In the genomic region with DNA sequence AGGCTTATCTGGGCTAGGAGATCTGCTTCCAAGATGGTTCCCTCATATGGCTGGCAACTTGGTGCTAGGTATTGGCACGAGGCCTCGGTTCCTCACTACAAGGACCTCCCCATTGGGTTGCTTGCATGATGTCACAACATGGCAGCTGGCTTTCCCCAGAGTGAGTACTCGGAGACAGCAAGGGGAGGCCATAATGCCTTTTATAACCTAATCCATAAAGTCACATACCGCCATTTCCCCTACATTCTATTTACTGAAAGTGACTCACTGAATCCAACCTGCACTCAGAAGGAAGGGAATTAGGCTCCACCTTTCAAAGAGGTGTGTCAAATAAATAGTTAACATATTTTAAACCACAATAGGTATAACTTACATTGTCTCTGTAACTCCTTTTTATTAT, we compare ENCODE assay signal across 1 cellular context.
TF ChIP-seq lines count a peak whose summit lies in the region.

No MANE protein-coding gene starts in this region.

TF ChIP-seq in IMR-90, 13 proteins besides CTCF, POLR2A, EP300 and RAD21 (continued from another document):
- TF ChIP-seq ELK1 (IDR thresholded peaks at IDR 0.05; ENCODE audit: borderline replicate concordance, low read depth, low read length) (no peak), RCOR1 (IDR thresholded peaks at IDR 0.05; ENCODE audit: insufficient replicate concordance, low read length) (no peak), BHLHE40 (IDR thresholded peaks at IDR 0.05; ENCODE audit: low read depth, low read length) (no peak), RFX5 (IDR thresholded peaks at IDR 0.05; ENCODE audit: low read depth, low read length) (no peak), MAFK (IDR thresholded peaks at IDR 0.05; ENCODE audit: low read depth, low read length) (no peak), FOS (IDR thresholded peaks at IDR 0.05; ENCODE audit: low read depth, low read length) (no peak), SMC3 (IDR thresholded peaks at IDR 0.05; ENCODE audit: low read depth, low read length) (no peak), MAZ (IDR thresholded peaks at IDR 0.05; ENCODE audit: borderline replicate concordance, low read depth, low read length) (no peak), NFE2L2 (IDR thresholded peaks at IDR 0.05; ENCODE audit: low read depth, low read length) (no peak), MXI1 (IDR thresholded peaks at IDR 0.05; ENCODE audit: borderline replicate concordance, low read depth, low read length) (no peak)
